ENCODE assay signal across 8 cellular contexts in genomic region chr11:57762235-57762866, GRCh38. TPM values are rescaled to one million over a fixed set of nuclear protein-coding genes. Genes with fewer than 3 reads are reported as not detected.
DNase-seq lines count a peak whose midpoint lies in the region; ATAC-seq, FAIRE-seq and TF ChIP-seq lines count a peak whose summit lies in the region.

No MANE protein-coding gene starts in this region.

- H4K20me1 ChIP-seq in K562 (replicated peaks; ENCODE audit: control insufficient read depth, insufficient read depth, low read length): peaks cover 7% of the 10 kb centered on the region

- H2AFZ ChIP-seq in K562 (ENCODE audit: low read depth, low read length): peak overlapping the region; percentile 89

- in situ Hi-C loops in K562 (cut with MboI): no loop called here

- DNase-seq in NCI-H748 (lab: John Stamatoyannopoulos, UW; ENCODE audit: unreplicated experiment) (peak; percentile 37), NCI-H748 treated with DMSO at 0.1 percent for 48 hours (lab: John Stamatoyannopoulos, UW) (no peak), K562 (ENCODE audit: extremely low read depth in 1 of 4, low spot score in 3 of 4) (peak in 2 of 4 experiments; percentile 46 to 52), left lung (no peak), thoracic aorta (ENCODE audit: low spot score) (no peak), NCI-H1436 (lab: John Stamatoyannopoulos, UW) (no peak), GOT3 (lab: John Stamatoyannopoulos, UW) (no peak)

- 0% methylated on average over 9 of the region's 9 CpGs for WGBS in K562 (ENCODE audit: insufficient coverage, low coverage, missing lambda C conversion rate)

- no peaks in the 10 kb centered on the region for H3K27me3 ChIP-seq in K562 (ENCODE audit: control insufficient read depth in 2 of 2, insufficient read depth in 2 of 2, low read length in 2 of 2)
- H3K27me3 ChIP-seq in left lung: no peaks in the 10 kb centered on the region
- no peaks in the 10 kb centered on the region for H3K27me3 ChIP-seq in thoracic aorta (replicated peaks; ENCODE audit: insufficient read depth)

- no peak for TF ChIP-seq RAD21 in K562 (CRISPR knock-in tag; conservative IDR thresholded peaks at IDR 0.05 in 1 of 2, IDR thresholded peaks at IDR 0.05 in 1 of 2)

- H3K79me2 ChIP-seq in K562 (ENCODE audit: control insufficient read depth, insufficient read depth, low read length): peaks cover 57% of the 10 kb centered on the region

- H3K9me3 ChIP-seq in K562 (replicated peaks; ENCODE audit: control insufficient read depth, insufficient read depth, low read depth, low read length) (no peaks in the 10 kb centered on the region), left lung (no peaks in the 10 kb centered on the region), thoracic aorta (no peaks in the 10 kb centered on the region)

- H3K27ac ChIP-seq in K562 (ENCODE audit: extremely low read depth, low read depth, low read length) (peak overlapping the region; percentile 95), left lung (peak overlapping the region; percentile 88 to 91), thoracic aorta (peak overlapping the region; percentile 80 to 88)

- peaks cover 7 to 22% of the 10 kb centered on the region in 2 experiments; a peak in 4 of 5 replicates for H3K4me1 ChIP-seq in K562 (replicated peaks in 1 of 2; ENCODE audit: control insufficient read depth in 2 of 2, insufficient read depth in 2 of 2, low read length in 2 of 2)
- H3K4me1 ChIP-seq in left lung: peaks cover 17 to 43% of the 10 kb centered on the region in 2 donors
- H3K4me1 ChIP-seq in thoracic aorta (ENCODE audit: control insufficient read depth in 1 of 2, low read depth in 2 of 2): peaks cover 19 to 34% of the 10 kb centered on the region in 2 donors

- TF ChIP-seq POLR2A in K562 (conservative IDR thresholded peaks at IDR 0.05): no peak

- CTCF ChIA-PET in K562 (lab: Yijun Ruan, JAX; ENCODE audit: low intra/inter-chr PET ratio): no interaction called here

- no peak for FAIRE-seq in K562 (lab: Jason Lieb, UNC)

- peak; percentile 64 for ATAC-seq in K562
- ATAC-seq in left lung: peak; percentile 61
- ATAC-seq in thoracic aorta (ENCODE audit: insufficient number of reproducible peaks, low FRiP score, low read depth): no peak
- ATAC-seq in HG03108 (IDR thresholded peaks at IDR 0.05; ENCODE audit: unreplicated experiment): no peak

- intact Hi-C loops in K562 (cut with micrococcal nuclease) (loop anchor here (2.0 to 5.0 kb wide), 2 partner anchors 16 to 35 kb away; no protein-coding TSS in a partner anchor), left lung (cut with DNase I) (no loop called here)

- POLR2A ChIA-PET in K562 (lab: Yijun Ruan, JAX): interaction anchor here (0.5 to 6.2 kb wide), 11 partner anchors 8 to 846 kb away, joined by 3 to 88 read pairs (median 4); partner anchors contain the start of genes BTBD18, MED19, SELENOH and TMX2

- H3K4me3 ChIP-seq in K562: peak overlapping the region; percentile 62
- peak overlapping the region; percentile 52 to 65 for H3K4me3 ChIP-seq in left lung
- H3K4me3 ChIP-seq in thoracic aorta: peak overlapping the region; percentile 86

- H3K9me1 ChIP-seq in K562 (ENCODE audit: control insufficient read depth, insufficient read depth, low read length): no peaks in the 10 kb centered on the region

- H3K4me2 ChIP-seq in K562 (ENCODE audit: insufficient read depth, low read length): peak overlapping the region; percentile 81

- H3K36me3 ChIP-seq in K562 (ENCODE audit: control insufficient read depth, insufficient read depth, low read length) (peaks cover 4% of the 10 kb centered on the region; the same call in 1 of the 3 replicates), left lung (no peaks in the 10 kb centered on the region), thoracic aorta (no peaks in the 10 kb centered on the region)

- TF ChIP-seq CTCF in K562 (IDR thresholded peaks at IDR 0.05 in 2 of 3, conservative IDR thresholded peaks at IDR 0.05 in 1 of 3; ENCODE audit: insufficient read depth in 2 of 3, low read depth in 1 of 3, low read length in 3 of 3) (no peak), left lung (IDR thresholded peaks at IDR 0.05) (no peak), thoracic aorta (IDR thresholded peaks at IDR 0.05) (no peak)

- TSS peak; percentile 81 for BruUV-seq in K562 (replicated peaks; lab: Mats Ljungman, UMichigan)

- H3K9ac ChIP-seq in K562 (ENCODE audit: insufficient read depth in 1 of 2, low read depth in 2 of 2, low read length in 2 of 2): peak overlapping the region; percentile 86 to 95

- TF ChIP-seq EP300 in K562 (IDR thresholded peaks at IDR 0.05; ENCODE audit: low read length): no peak

RNA-seq across cellular contexts. Expression of gene CTNND1, which starts 0.7 kb away (rescaled TPM):
- 231 and 262 TPM in 2 replicates for total RNA-seq in K562 (2011; cell fraction: chromatin; rRNA removed; ENCODE audit: low replicate concordance)
- total RNA-seq in K562 (2011; cell fraction: nucleolus; rRNA removed): 84.4 and 84.7 TPM in 2 replicates
- total RNA-seq in K562 (2011; cell fraction: nucleoplasm; rRNA removed): 126 and 154 TPM in 2 replicates
- total RNA-seq in K562 (2014; rRNA removed): 38.2 and 48.9 TPM in 2 replicates
- total RNA-seq in K562 (2014; rRNA removed; fragmentation: Illumina TruSeq; extraction: Trizol): 37.4 and 41.7 TPM in 2 replicates
- 41.5 and 43.3 TPM in 2 replicates for total RNA-seq in K562 (2015; rRNA removed; fragmentation: Illumina TruSeq; extraction: Trizol)
- 55.0 and 59.4 TPM in 2 replicates for total RNA-seq in K562 (2021)
- 74.0 and 84.2 TPM in 2 replicates for polyA plus RNA-seq in K562 (2011; rRNA removed)
- polyA plus RNA-seq in K562 (2011; cell fraction: cytosol; rRNA removed): 57.8 and 67.2 TPM in 2 replicates
- polyA plus RNA-seq in K562 (2011; cell fraction: nucleus; rRNA removed): 68.6 and 69.0 TPM in 2 replicates
- polyA plus RNA-seq in K562 (2012): 35.7 and 45.2 TPM in 2 replicates
- polyA plus RNA-seq in K562 (2014; fragmentation: Illumina TruSeq; extraction: Trizol): 47.2 and 54.9 TPM in 2 replicates
- 10 to 100 TPM; 11.1 to 23.8 TPM for polyA plus RNA-seq in K562 (2014; fragmentation: Nextera tagmentation; extraction: Ambion mirVana)
- 33.6 and 36.8 TPM in 2 replicates for polyA plus RNA-seq in K562 (2014; rRNA removed)
- polyA minus RNA-seq in K562 (2011; rRNA and poly(A)+ RNA removed): 136 and 146 TPM in 2 replicates
- 61.1 and 105 TPM in 2 replicates for polyA minus RNA-seq in K562 (2011; cell fraction: cytosol; rRNA and poly(A)+ RNA removed)
- 34.9 and 59.4 TPM in 2 replicates for polyA minus RNA-seq in K562 (2011; cell fraction: nucleus; rRNA and poly(A)+ RNA removed)
- 100 to 1,000 TPM; 187 to 217 TPM for total RNA-seq in left lung
- 100 to 1,000 TPM in 1 of 2 donors, 10 to 100 TPM in 1; 95.3 to 119 TPM for total RNA-seq in thoracic aorta

RNA-seq across cellular contexts. Expression of gene BTBD18, which starts 10.7 kb away (rescaled TPM):
- total RNA-seq in K562 (2011; cell fraction: chromatin; rRNA removed; ENCODE audit: low replicate concordance): not detected in 2 replicates
- total RNA-seq in K562 (2011; cell fraction: nucleolus; rRNA removed): not detected in 2 replicates
- total RNA-seq in K562 (2011; cell fraction: nucleoplasm; rRNA removed): not detected in 2 replicates
- total RNA-seq in K562 (2014; rRNA removed) (not detected in 2 replicates), K562 (2014; rRNA removed; fragmentation: Illumina TruSeq; extraction: Trizol) (not detected in 2 replicates), K562 (2015; rRNA removed; fragmentation: Illumina TruSeq; extraction: Trizol) (not detected in 2 replicates), K562 (2021) (not detected in 2 replicates), left lung (not detected), thoracic aorta (not detected)
- polyA plus RNA-seq in K562 (2011; rRNA removed) (not detected in 2 replicates), K562 (2014; fragmentation: Illumina TruSeq; extraction: Trizol) (not detected in 2 replicates), K562 (2014; fragmentation: Nextera tagmentation; extraction: Ambion mirVana) (under 1 TPM in 1 of 2 experiments, not detected in 1; 0.06 TPM), K562 (2014; rRNA removed) (not detected in 2 replicates)
- polyA plus RNA-seq in K562 (2011; cell fraction: cytosol; rRNA removed): not detected in 2 replicates
- not detected in 2 replicates for polyA plus RNA-seq in K562 (2011; cell fraction: nucleus; rRNA removed)
- polyA plus RNA-seq in K562 (2012): 0.10 and 0.18 TPM in 2 replicates
- polyA minus RNA-seq in K562 (2011; rRNA and poly(A)+ RNA removed): not detected in 2 replicates
- polyA minus RNA-seq in K562 (2011; cell fraction: cytosol; rRNA and poly(A)+ RNA removed): not detected in 2 replicates
- polyA minus RNA-seq in K562 (2011; cell fraction: nucleus; rRNA and poly(A)+ RNA removed): not detected in 2 replicates

RNA-seq across cellular contexts. Expression of gene SELENOH, which starts 21.1 kb away (rescaled TPM):
- 83.6 and 114 TPM in 2 replicates for total RNA-seq in K562 (2011; cell fraction: chromatin; rRNA removed; ENCODE audit: low replicate concordance)
- 79.0 and 105 TPM in 2 replicates for total RNA-seq in K562 (2011; cell fraction: nucleolus; rRNA removed)
- 100 and 130 TPM in 2 replicates for total RNA-seq in K562 (2011; cell fraction: nucleoplasm; rRNA removed)
- total RNA-seq in K562 (2014; rRNA removed) (254 and 261 TPM in 2 replicates), K562 (2014; rRNA removed; fragmentation: Illumina TruSeq; extraction: Trizol) (47.8 and 49.2 TPM in 2 replicates), K562 (2015; rRNA removed; fragmentation: Illumina TruSeq; extraction: Trizol) (118 and 136 TPM in 2 replicates), K562 (2021) (194 and 216 TPM in 2 replicates), left lung (100 to 1,000 TPM in 1 of 2 donors, 10 to 100 TPM in 1; 94.1 to 108 TPM), thoracic aorta (10 to 100 TPM; 73.9 to 78.0 TPM)
- polyA plus RNA-seq in K562 (2011; rRNA removed) (116 and 120 TPM in 2 replicates), K562 (2014; fragmentation: Illumina TruSeq; extraction: Trizol) (33.9 and 70.6 TPM in 2 replicates), K562 (2014; fragmentation: Nextera tagmentation; extraction: Ambion mirVana) (10 to 100 TPM; 16.6 to 39.5 TPM), K562 (2014; rRNA removed) (278 and 299 TPM in 2 replicates)
- 130 and 220 TPM in 2 replicates for polyA plus RNA-seq in K562 (2011; cell fraction: cytosol; rRNA removed)
- 80.1 and 86.3 TPM in 2 replicates for polyA plus RNA-seq in K562 (2011; cell fraction: nucleus; rRNA removed)
- 164 and 181 TPM in 2 replicates for polyA plus RNA-seq in K562 (2012)
- polyA minus RNA-seq in K562 (2011; rRNA and poly(A)+ RNA removed): 18.6 and 22.8 TPM in 2 replicates
- 22.3 and 25.8 TPM in 2 replicates for polyA minus RNA-seq in K562 (2011; cell fraction: cytosol; rRNA and poly(A)+ RNA removed)
- polyA minus RNA-seq in K562 (2011; cell fraction: nucleus; rRNA and poly(A)+ RNA removed): 33.8 and 45.2 TPM in 2 replicates

RNA-seq across cellular contexts. Expression of gene TMX2, which starts 50.0 kb away (rescaled TPM):
- total RNA-seq in K562 (2011; cell fraction: chromatin; rRNA removed; ENCODE audit: low replicate concordance): 254 and 323 TPM in 2 replicates
- total RNA-seq in K562 (2011; cell fraction: nucleolus; rRNA removed): 286 and 299 TPM in 2 replicates
- total RNA-seq in K562 (2011; cell fraction: nucleoplasm; rRNA removed): 359 and 435 TPM in 2 replicates
- 184 and 195 TPM in 2 replicates for total RNA-seq in K562 (2014; rRNA removed)
- total RNA-seq in K562 (2014; rRNA removed; fragmentation: Illumina TruSeq; extraction: Trizol): 232 and 235 TPM in 2 replicates
- 215 and 227 TPM in 2 replicates for total RNA-seq in K562 (2015; rRNA removed; fragmentation: Illumina TruSeq; extraction: Trizol)
- total RNA-seq in K562 (2021): 175 and 176 TPM in 2 replicates
- 169 and 192 TPM in 2 replicates for polyA plus RNA-seq in K562 (2011; rRNA removed)
- polyA plus RNA-seq in K562 (2011; cell fraction: cytosol; rRNA removed): 147 and 153 TPM in 2 replicates
- polyA plus RNA-seq in K562 (2011; cell fraction: nucleus; rRNA removed): 239 and 329 TPM in 2 replicates
- 152 and 169 TPM in 2 replicates for polyA plus RNA-seq in K562 (2012)
- polyA plus RNA-seq in K562 (2014; fragmentation: Illumina TruSeq; extraction: Trizol): 243 and 281 TPM in 2 replicates
- 100 to 1,000 TPM; 381 to 433 TPM for polyA plus RNA-seq in K562 (2014; fragmentation: Nextera tagmentation; extraction: Ambion mirVana)
- polyA plus RNA-seq in K562 (2014; rRNA removed): 218 and 224 TPM in 2 replicates
- polyA minus RNA-seq in K562 (2011; rRNA and poly(A)+ RNA removed): 211 and 260 TPM in 2 replicates
- 74.3 and 111 TPM in 2 replicates for polyA minus RNA-seq in K562 (2011; cell fraction: cytosol; rRNA and poly(A)+ RNA removed)
- polyA minus RNA-seq in K562 (2011; cell fraction: nucleus; rRNA and poly(A)+ RNA removed): 62.1 and 97.1 TPM in 2 replicates
- total RNA-seq in left lung: 10 to 100 TPM; 67.7 to 88.3 TPM
- 10 to 100 TPM; 47.4 to 57.2 TPM for total RNA-seq in thoracic aorta

RNA-seq across cellular contexts. Expression of gene MED19, which starts 50.3 kb away (rescaled TPM):
- 14.1 and 17.9 TPM in 2 replicates for total RNA-seq in K562 (2011; cell fraction: chromatin; rRNA removed; ENCODE audit: low replicate concordance)
- total RNA-seq in K562 (2011; cell fraction: nucleolus; rRNA removed): 13.6 and 15.0 TPM in 2 replicates
- 11.6 and 12.5 TPM in 2 replicates for total RNA-seq in K562 (2011; cell fraction: nucleoplasm; rRNA removed)
- total RNA-seq in K562 (2014; rRNA removed) (19.3 and 23.5 TPM in 2 replicates), K562 (2014; rRNA removed; fragmentation: Illumina TruSeq; extraction: Trizol) (13.9 and 14.9 TPM in 2 replicates), K562 (2015; rRNA removed; fragmentation: Illumina TruSeq; extraction: Trizol) (15.0 and 17.2 TPM in 2 replicates), K562 (2021) (13.7 and 14.0 TPM in 2 replicates), left lung (10 to 100 TPM; 11.0 to 11.8 TPM), thoracic aorta (10 to 100 TPM; 11.1 to 11.9 TPM)
- polyA plus RNA-seq in K562 (2011; rRNA removed) (16.4 and 19.2 TPM in 2 replicates), K562 (2014; fragmentation: Illumina TruSeq; extraction: Trizol) (17.7 and 19.8 TPM in 2 replicates), K562 (2014; fragmentation: Nextera tagmentation; extraction: Ambion mirVana) (1 to 10 TPM; 7.3 to 7.9 TPM), K562 (2014; rRNA removed) (15.9 and 22.1 TPM in 2 replicates)
- polyA plus RNA-seq in K562 (2011; cell fraction: cytosol; rRNA removed): 22.5 and 55.4 TPM in 2 replicates
- polyA plus RNA-seq in K562 (2011; cell fraction: nucleus; rRNA removed): 15.2 and 18.3 TPM in 2 replicates
- 15.4 and 19.6 TPM in 2 replicates for polyA plus RNA-seq in K562 (2012)
- polyA minus RNA-seq in K562 (2011; rRNA and poly(A)+ RNA removed): 7.4 and 10.3 TPM in 2 replicates
- 4.0 and 5.4 TPM in 2 replicates for polyA minus RNA-seq in K562 (2011; cell fraction: cytosol; rRNA and poly(A)+ RNA removed)
- 4.7 and 5.3 TPM in 2 replicates for polyA minus RNA-seq in K562 (2011; cell fraction: nucleus; rRNA and poly(A)+ RNA removed)

Comparison
In these comparisons a context has a peak if more than half of its experiments do, and no peak if none do; other contexts are left out.
1. ATAC-seq: peak in K562 (single experiment) and left lung (single experiment); none in thoracic aorta (single experiment) and HG03108 (single experiment).
2. Peak in every context shown above with its lines, with median percentiles within 50 percentile points of each other: H3K27ac ChIP-seq and H3K4me3 ChIP-seq.